ENCODE assay signal across 8 cellular contexts in genomic region chr17:76075364-76076099, GRCh38. TPM values are rescaled to one million over a fixed set of nuclear protein-coding genes. Genes with fewer than 3 reads are reported as not detected.
DNase-seq lines count a peak whose midpoint lies in the region; ATAC-seq and TF ChIP-seq lines count a peak whose summit lies in the region.

No MANE protein-coding gene starts in this region.

- peaks cover 66% of the 10 kb centered on the region for H3K27me3 ChIP-seq in osteoblast (ENCODE audit: insufficient read depth, low read length)

- H4K20me1 ChIP-seq in osteoblast (ENCODE audit: insufficient read depth, low read length): peaks cover 14% of the 10 kb centered on the region

- TF ChIP-seq CTCF in LNCaP clone FGC (IDR thresholded peaks at IDR 0.05; ENCODE audit: control insufficient read depth, extremely low read depth, insufficient read depth) (peak; percentile 28; the same call in 1 of the 2 replicates), choroid plexus epithelial cell (conservative IDR thresholded peaks at IDR 0.05; ENCODE audit: low read depth, low read length) (peak; percentile 15), osteoblast (IDR thresholded peaks at IDR 0.05; ENCODE audit: extremely low read depth, low read depth, low read length) (no peak)

- intact Hi-C loops in posterior vena cava (cut with DNase I): no loop called here

- no peaks in the 10 kb centered on the region for H3K9me3 ChIP-seq in osteoblast (ENCODE audit: low read depth, low read length)

- no peak for ATAC-seq in HG02623 (IDR thresholded peaks at IDR 0.05; ENCODE audit: unreplicated experiment)

- peaks cover 9% of the 10 kb centered on the region for H3K4me1 ChIP-seq in osteoblast (ENCODE audit: insufficient read depth, low read length)

- no peak overlapping the region for H3K27ac ChIP-seq in osteoblast (ENCODE audit: low read depth, low read length)

- no peaks in the 10 kb centered on the region for H3K36me3 ChIP-seq in osteoblast (ENCODE audit: insufficient read depth, low read length)

- H3K4me3 ChIP-seq in LNCaP clone FGC (ENCODE audit: low read depth, low read length): no peak overlapping the region
- no peak overlapping the region for H3K4me3 ChIP-seq in choroid plexus epithelial cell (ENCODE audit: low read depth, low read length)
- no peak overlapping the region for H3K4me3 ChIP-seq in osteoblast (ENCODE audit: insufficient read depth, low read length)

- DNase-seq in NCI-H1417 (lab: John Stamatoyannopoulos, UW): peak; percentile 24 to 74 (median 33)
- no peak for DNase-seq in NCI-H1417 treated with DMSO at 0.1 percent for 48 hours (lab: John Stamatoyannopoulos, UW)
- no peak for DNase-seq in LNCaP clone FGC (ENCODE audit: low read depth)
- DNase-seq in choroid plexus epithelial cell (ENCODE audit: low read depth): no peak
- peak; percentile 88 for DNase-seq in osteoblast (ENCODE audit: insufficient read length, low spot score, missing footprints)
- DNase-seq in HK-2 (ENCODE audit: unreplicated experiment): no peak
- DNase-seq in posterior vena cava (ENCODE audit: low spot score): no peak

- no peak overlapping the region for H2AFZ ChIP-seq in osteoblast (ENCODE audit: low read length)

- peaks cover 24% of the 10 kb centered on the region for H3K79me2 ChIP-seq in osteoblast (ENCODE audit: insufficient read depth, low read length)

- no peak overlapping the region for H3K4me2 ChIP-seq in osteoblast (ENCODE audit: insufficient read depth, low read length)

RNA-seq across cellular contexts. Expression of gene GALR2, which starts 1.0 kb away (rescaled TPM):
- total RNA-seq in osteoblast (0.29 TPM in 1 of 2 replicates, not detected in the other), posterior vena cava (not detected)

RNA-seq across cellular contexts. Expression of gene SRP68, which starts 3.2 kb away (rescaled TPM):
- total RNA-seq in osteoblast (22.7 and 25.3 TPM in 2 replicates), posterior vena cava (10 to 100 TPM; 45.3 to 49.1 TPM)

RNA-seq across cellular contexts. Expression of gene ZACN, which starts 3.5 kb away (rescaled TPM):
- total RNA-seq in osteoblast (not detected in 2 replicates), posterior vena cava (not detected)

RNA-seq across cellular contexts. Expression of gene EXOC7, which starts 28.1 kb away (rescaled TPM):
- total RNA-seq in osteoblast: 102 TPM in 2 replicates
- 10 to 100 TPM; 94.5 to 98.2 TPM for total RNA-seq in posterior vena cava

RNA-seq across cellular contexts. Expression of gene EVPL, which starts 48.4 kb away (rescaled TPM):
- total RNA-seq in osteoblast: not detected in 2 replicates
- total RNA-seq in posterior vena cava: 1 to 10 TPM in 1 of 2 donors, under 1 TPM in 1; 0.33 to 1.3 TPM

Comparison
In these comparisons a context has a peak if more than half of its experiments do, and no peak if none do; other contexts are left out.
1. DNase-seq: peak in NCI-H1417 (3 of 3) and osteoblast (single experiment); none in NCI-H1417 treated with DMSO at 0.1 percent for 48 hours (single experiment), LNCaP clone FGC (single experiment), choroid plexus epithelial cell (single experiment), HK-2 (single experiment) and posterior vena cava (single experiment).